Comparison of ENCODE assay signal across 2 cellular contexts in genomic region chr4:183354213-183354612, GRCh38.
TF ChIP-seq lines count a peak whose summit lies in the region.

No MANE protein-coding gene starts in this region.

TF ChIP-seq in HEK293, 187 proteins besides CTCF, POLR2A, EP300 and RAD21:
- TF ChIP-seq ZNF426 (tag by site-specific recombination; IDR thresholded peaks at IDR 0.05) = no peak
- TF ChIP-seq ZNF280D (tag by site-specific recombination; IDR thresholded peaks at IDR 0.05) = no peak
- TF ChIP-seq ZNF629 (tag by site-specific recombination; IDR thresholded peaks at IDR 0.05) = 0 out of 2 replicates have a peak, but pooled peaks have one; percentile 19
- peak; percentile 51; the same call in 1 of the 2 replicates for TF ChIP-seq GFI1B (tag by site-specific recombination; IDR thresholded peaks at IDR 0.05)
- no peak for TF ChIP-seq ZNF394 (tag by site-specific recombination; IDR thresholded peaks at IDR 0.05; ENCODE audit: borderline replicate concordance)
- TF ChIP-seq HOXA7 (CRISPR knock-in tag; IDR thresholded peaks at IDR 0.05; ENCODE audit: borderline replicate concordance) = no peak
- no peak for TF ChIP-seq ZNF248 (tag by site-specific recombination; IDR thresholded peaks at IDR 0.05)
- TF ChIP-seq ZNF837 (tag by site-specific recombination; IDR thresholded peaks at IDR 0.05) = no peak
- TF ChIP-seq TRIM28 (IDR thresholded peaks at IDR 0.05; ENCODE audit: borderline replicate concordance, low read length) = peak; percentile 62; the same call in 1 of the 2 replicates
- no peak for TF ChIP-seq ZFP37 (tag by site-specific recombination; IDR thresholded peaks at IDR 0.05)
- no peak for TF ChIP-seq ZBTB7A (tag by site-specific recombination; IDR thresholded peaks at IDR 0.05; ENCODE audit: low read depth)

TF ChIP-seq in HepG2, 621 proteins besides CTCF, POLR2A, EP300 and RAD21:
- no peak for TF ChIP-seq TAF1 (CRISPR knock-in tag; IDR thresholded peaks at IDR 0.05)
- no peak for TF ChIP-seq ZBTB4 (CRISPR knock-in tag; IDR thresholded peaks at IDR 0.05; ENCODE audit: borderline replicate concordance)
- TF ChIP-seq ZMYM3 (CRISPR knock-in tag; IDR thresholded peaks at IDR 0.05) = no peak
- peak; percentile 7; the same call in 1 of the 2 replicates for TF ChIP-seq HNF4A (CRISPR knock-in tag; IDR thresholded peaks at IDR 0.05)
- no peak for TF ChIP-seq KLF12 (CRISPR knock-in tag; IDR thresholded peaks at IDR 0.05; ENCODE audit: borderline replicate concordance)
- TF ChIP-seq SIX1 (CRISPR knock-in tag; IDR thresholded peaks at IDR 0.05; ENCODE audit: borderline replicate concordance) = 0 out of 2 replicates have a peak, but pooled peaks have one; percentile 27
- no peak for TF ChIP-seq GLI4 (CRISPR knock-in tag; IDR thresholded peaks at IDR 0.05; ENCODE audit: borderline replicate concordance)
- no peak for TF ChIP-seq TCF12 (IDR thresholded peaks at IDR 0.05)
- no peak for TF ChIP-seq TCF12 (CRISPR knock-in tag; IDR thresholded peaks at IDR 0.05)
- TF ChIP-seq ZNF326 (CRISPR knock-in tag; IDR thresholded peaks at IDR 0.05; ENCODE audit: borderline replicate concordance) = no peak
- TF ChIP-seq TRIM22 (IDR thresholded peaks at IDR 0.05) = no peak
- no peak for TF ChIP-seq ZNF263 (CRISPR knock-in tag; IDR thresholded peaks at IDR 0.05)
- TF ChIP-seq ZNF75D (CRISPR knock-in tag; IDR thresholded peaks at IDR 0.05; ENCODE audit: borderline replicate concordance) = no peak
- TF ChIP-seq MAX (IDR thresholded peaks at IDR 0.05) = 0 out of 2 replicates have a peak, but pooled peaks have one; percentile 33
- peak; percentile 80 for TF ChIP-seq ZNF121 (CRISPR knock-in tag; IDR thresholded peaks at IDR 0.05)
- no peak for TF ChIP-seq ZNF503 (CRISPR knock-in tag; IDR thresholded peaks at IDR 0.05)
- no peak for TF ChIP-seq MZF1 (CRISPR knock-in tag; IDR thresholded peaks at IDR 0.05; ENCODE audit: borderline replicate concordance)
- no peak for TF ChIP-seq AFF4 (CRISPR knock-in tag; IDR thresholded peaks at IDR 0.05)
- TF ChIP-seq CEBPB (IDR thresholded peaks at IDR 0.05; ENCODE audit: borderline replicate concordance, low read depth, low read length) = 0 out of 2 replicates have a peak, but pooled peaks have one; percentile 22
- no peak for TF ChIP-seq SRSF9 (IDR thresholded peaks at IDR 0.05; ENCODE audit: borderline replicate concordance, insufficient read depth, low read depth, low read length, poor library complexity, severe bottlenecking)
